7 cellular contexts compared by ENCODE assay signal in the genomic region with DNA sequence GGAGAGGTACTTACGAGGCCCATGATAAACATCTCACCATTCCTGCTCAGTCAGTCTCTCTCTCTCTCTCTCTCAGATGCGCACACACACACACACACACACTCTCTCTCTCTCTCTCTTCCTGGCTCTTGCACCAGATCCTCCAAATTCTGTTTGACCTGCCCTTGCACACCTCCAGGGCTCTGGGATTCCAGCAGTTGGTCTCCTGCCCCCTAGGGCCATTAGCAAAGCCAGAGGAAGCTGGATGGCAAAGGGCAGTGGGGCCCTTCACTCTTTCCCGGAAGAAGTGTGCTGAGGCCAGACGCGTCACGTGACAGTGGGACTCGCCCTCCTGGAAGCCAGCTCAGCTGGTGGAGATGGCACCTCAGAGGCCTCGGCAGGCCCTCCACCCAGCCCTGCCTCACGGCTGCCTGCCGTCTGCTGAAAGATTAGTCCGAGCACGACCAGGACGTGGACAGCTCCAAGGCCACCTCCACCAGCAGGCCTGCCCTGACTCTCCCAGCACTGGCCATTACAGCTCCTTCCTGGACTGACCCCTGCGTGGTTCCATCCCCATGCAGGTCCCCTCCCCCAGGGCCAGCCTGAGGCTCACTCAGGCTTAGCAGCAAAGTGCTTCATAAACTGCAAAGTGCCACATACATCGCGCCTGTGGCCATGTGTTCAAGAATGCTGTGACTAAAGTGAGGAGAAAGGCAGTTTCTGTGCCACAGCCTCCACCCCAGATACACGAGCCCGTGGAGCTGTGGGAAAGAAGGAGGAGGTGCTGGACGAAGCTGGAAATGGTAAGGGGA. TPM values are rescaled to one million over a fixed set of nuclear protein-coding genes. Genes with fewer than 3 reads are reported as not detected.
DNase-seq lines count a peak whose midpoint lies in the region; ATAC-seq and TF ChIP-seq lines count a peak whose summit lies in the region.

No MANE protein-coding gene starts in this region.

- intact Hi-C loops in left ventricle myocardium superior (cut with micrococcal nuclease), result no loop called here
- intact Hi-C loops in gastrocnemius medialis (cut with DNase I; ENCODE audit: low total_unique reads), result no loop called here

- no peaks in the 10 kb centered on the region for H3K36me3 ChIP-seq in gastrocnemius medialis

- in situ Hi-C loops in gastrocnemius medialis (cut with MboI; ENCODE audit: low sequenced_read_pairs in 4 of 4), result no loop called here

- peak overlapping the region; percentile 91 to 97 (median 92) for H3K27ac ChIP-seq in gastrocnemius medialis

- TF ChIP-seq CTCF in gastrocnemius medialis (IDR thresholded peaks at IDR 0.05 in 4 of 5, conservative IDR thresholded peaks at IDR 0.05 in 1 of 5), result no peak

- ATAC-seq in left ventricle myocardium superior, result peak; percentile 3
- peak in 1 of 2 donors; percentile 26 for ATAC-seq in gastrocnemius medialis
- no peak for ATAC-seq in HG03280 (IDR thresholded peaks at IDR 0.05; ENCODE audit: unreplicated experiment)
- no peak for ATAC-seq in GM18858 (IDR thresholded peaks at IDR 0.05; ENCODE audit: unreplicated experiment)
- ATAC-seq in HG02588 (IDR thresholded peaks at IDR 0.05; ENCODE audit: unreplicated experiment), result no peak

- H3K4me3 ChIP-seq in Jurkat, Clone E6-1 (ENCODE audit: low read length), result no peak overlapping the region
- peak overlapping the region; percentile 29 to 65 (median 44) for H3K4me3 ChIP-seq in gastrocnemius medialis

- no peaks in the 10 kb centered on the region for H3K27me3 ChIP-seq in gastrocnemius medialis

- no peaks in the 10 kb centered on the region for H3K9me3 ChIP-seq in gastrocnemius medialis

- H3K4me1 ChIP-seq in gastrocnemius medialis, result peaks cover 54 to 66% of the 10 kb centered on the region in 2 donors

- peak; percentile 11 for DNase-seq in Jurkat, Clone E6-1 (ENCODE audit: low read depth, low spot score)
- DNase-seq in activated T-helper 1 cell treated with Interleukin-2 at 50 U/mL for 16 hours (ENCODE audit: low read depth), result peak; percentile 31
- DNase-seq in left ventricle myocardium superior, result peak; percentile 70
- DNase-seq in gastrocnemius medialis, result peak; percentile 57 to 80

- peak in 1 of 2 donors; percentile 20 for TF ChIP-seq POLR2A in gastrocnemius medialis (IDR thresholded peaks at IDR 0.05)

RNA-seq across cellular contexts. Expression of gene PDGFB, which starts 3.7 kb away (rescaled TPM):
- not detected for polyA plus RNA-seq in Jurkat, Clone E6-1 (2012; ENCODE audit: insufficient read depth, insufficient read length)
- total RNA-seq in left ventricle myocardium superior (19.9 TPM), gastrocnemius medialis (10 to 100 TPM in 1 of 4 donors, 1 to 10 TPM in 3; 6.0 to 20.0 (median 8.9) TPM)

Comparison
In these comparisons a context has a peak if more than half of its experiments do, and no peak if none do; other contexts are left out.
1. DNase-seq: peak in every context shown above with its lines; median percentile 70 in left ventricle myocardium superior; 68 in gastrocnemius medialis; 31 in activated T-helper 1 cell treated with Interleukin-2 at 50 U/mL for 16 hours; 11 in Jurkat, Clone E6-1.